ENCODE assay signal across 1 cellular context in the genomic region with DNA sequence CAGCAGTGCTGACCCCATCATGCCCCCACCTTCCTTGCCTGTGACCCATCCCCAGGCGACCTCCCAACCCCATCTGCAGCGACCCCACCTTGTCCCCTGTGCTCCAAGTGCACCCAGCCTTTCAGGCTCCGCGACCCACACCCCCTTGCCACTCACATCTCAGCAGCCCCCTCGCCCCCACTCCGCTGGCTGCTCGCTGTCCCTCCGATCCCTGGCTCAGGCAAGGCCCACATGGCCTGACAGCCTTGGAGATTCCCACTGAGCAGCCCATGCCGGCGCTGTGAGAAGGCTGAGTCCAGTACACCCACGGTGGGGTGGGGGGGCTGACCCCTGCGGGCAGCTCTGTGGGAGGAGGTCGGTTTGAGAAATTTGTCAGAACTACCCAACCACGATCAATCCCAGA.
TF ChIP-seq lines count a peak whose summit lies in the region.

No MANE protein-coding gene starts in this region.

TF ChIP-seq in GM12878, 131 proteins besides CTCF, POLR2A, EP300 and RAD21:
- no peak for TF ChIP-seq CHD4 (IDR thresholded peaks at IDR 0.05)
- TF ChIP-seq NR2F1 (conservative IDR thresholded peaks at IDR 0.05) = peak; percentile 31; the same call in 1 of the 2 replicates
- no peak for TF ChIP-seq KDM1A (IDR thresholded peaks at IDR 0.05; ENCODE audit: borderline replicate concordance)
- TF ChIP-seq MTA2 (IDR thresholded peaks at IDR 0.05; ENCODE audit: low read depth) = no peak
- no peak for TF ChIP-seq RBBP5 (conservative IDR thresholded peaks at IDR 0.05)
